Comparison of ENCODE assay signal across 4 cellular contexts in genomic region chr12:102447426-102447825, GRCh38. TPM values are rescaled to one million over a fixed set of nuclear protein-coding genes. Genes with fewer than 3 reads are reported as not detected.
"Had no signal": no experiment of that assay in that cellular context is flagged by ENCODE, and none has a peak within 500 bp of the region (broad histone marks: within the 10 kb centered on the region; RNA-seq: fewer than 3 reads in every experiment).

No MANE protein-coding gene starts in this region.

RNA-seq across cellular contexts. Expression of gene IGF1, which starts 32.9 kb away (rescaled TPM):
- total RNA-seq: LHCN-M2, M059J, MCF 10A, NCI-H460 had no signal
